ENCODE assay signal across 18 cellular contexts in genomic region chr2:235536711-235537110, GRCh38.
"Had no signal": no experiment of that assay in that cellular context is flagged by ENCODE, and none has a peak within 500 bp of the region (broad histone marks: within the 10 kb centered on the region; RNA-seq: fewer than 3 reads in every experiment).

No MANE protein-coding gene starts in this region.

- H3K9me3 Mint-ChIP-seq: activated T-cell treated with anti-CD3 and anti-CD28 coated beads, Interleukin-2, amount 50 U/mL, for 4 hours; neural crest cell; stimulated activated effector memory CD8-positive, alpha-beta T cell treated with anti-CD3 and anti-CD28 coated beads, Interleukin-12 subunit alpha, Interleukin-12 subunit beta, amount 100 ng/mL, for 72 hours; T-helper 1 cell treated with Interleukin-12 subunit alpha and Interleukin-12 subunit beta and Interleukin-4 antibody, amounts not matched to agents 30 μg/mL and 1 μg/mL, for 36 hours had no signal

- H3K4me2 ChIP-seq: hepatocyte, smooth muscle cell had no signal

- H3K36me3 ChIP-seq: esophagus muscularis mucosa, right lobe of liver had no signal

- H3K27ac Mint-ChIP-seq: stimulated activated effector memory CD8-positive, alpha-beta T cell treated with anti-CD3 and anti-CD28 coated beads, Interleukin-12 subunit alpha, Interleukin-12 subunit beta, amount 100 ng/mL, for 72 hours; T-helper 1 cell treated with Interleukin-12 subunit alpha and Interleukin-12 subunit beta and Interleukin-4 antibody, amounts not matched to agents 30 μg/mL and 1 μg/mL, for 36 hours had no signal

- H3K27ac ChIP-seq: esophagus muscularis mucosa, hepatocyte had no signal

- H2AFZ ChIP-seq: hepatocyte had no signal

- H3K4me3 Mint-ChIP-seq: activated T-cell treated with anti-CD3 and anti-CD28 coated beads, Interleukin-2, amount 50 U/mL, for 4 hours; neural crest cell; stimulated activated effector memory CD8-positive, alpha-beta T cell treated with anti-CD3 and anti-CD28 coated beads, Interleukin-12 subunit alpha, Interleukin-12 subunit beta, amount 100 ng/mL, for 72 hours; T-helper 1 cell treated with Interleukin-12 subunit alpha and Interleukin-12 subunit beta and Interleukin-4 antibody, amounts not matched to agents 30 μg/mL and 1 μg/mL, for 36 hours had no signal

- H3K4me1 Mint-ChIP-seq: stimulated activated effector memory CD8-positive, alpha-beta T cell treated with anti-CD3 and anti-CD28 coated beads, Interleukin-12 subunit alpha, Interleukin-12 subunit beta, amount 100 ng/mL, for 72 hours had no signal

- H3K36me3 Mint-ChIP-seq: stimulated activated effector memory CD8-positive, alpha-beta T cell treated with anti-CD3 and anti-CD28 coated beads, Interleukin-12 subunit alpha, Interleukin-12 subunit beta, amount 100 ng/mL, for 72 hours had no signal

- DNase-seq: activated CD4-positive, alpha-beta T cell treated with anti-CD3 and anti-CD28 coated beads, Interleukin-2, amount 50 U/mL, for 1 hour; activated CD4-positive, CD25-positive, alpha-beta regulatory T cell treated with anti-CD3 and anti-CD28 coated beads, Interleukin-2, amount 50 U/mL, for 72 hours; activated CD8-positive, alpha-beta memory T cell treated with anti-CD3 and anti-CD28 coated beads, Interleukin-2, amount 50 U/mL, for 4 hours; activated naive CD4-positive, alpha-beta T cell treated with anti-CD3 and anti-CD28 coated beads, Interleukin-2, amount 50 U/mL, for 16 hours; activated T-cell treated with anti-CD3 and anti-CD28 coated beads, Interleukin-2, amount 50 U/mL, for 4 hours; aorta; cerebellar nuclear complex; effector CD8-positive, alpha-beta T cell; stimulated activated CD4-positive, alpha-beta T cell treated with anti-CD3 and anti-CD28 coated beads, Interleukin-4, amount 100 ng/mL, for 24 hours had no signal

- H3K9me3 ChIP-seq: esophagus muscularis mucosa, right lobe of liver had no signal

- H3K27me3 ChIP-seq: esophagus muscularis mucosa, hepatocyte, right lobe of liver had no signal

- FAIRE-seq: endothelial cell of umbilical vein had no signal

- H3K4me3 ChIP-seq: esophagus muscularis mucosa, hepatocyte, right lobe of liver, smooth muscle cell had no signal

- ATAC-seq: activated T-cell treated with anti-CD3 and anti-CD28 coated beads, Interleukin-2, amount 50 U/mL, for 4 hours; left colon; stimulated activated effector memory CD8-positive, alpha-beta T cell treated with anti-CD3 and anti-CD28 coated beads, Interleukin-12 subunit alpha, Interleukin-12 subunit beta, amount 100 ng/mL, for 72 hours had no signal
